Comparison of ENCODE assay signal across 8 cellular contexts in genomic region chr1:169309178-169310166, GRCh38. TPM values are rescaled to one million over a fixed set of nuclear protein-coding genes. Genes with fewer than 3 reads are reported as not detected.
DNase-seq lines count a peak whose midpoint lies in the region; ATAC-seq and TF ChIP-seq lines count a peak whose summit lies in the region.
"Had no signal": no experiment of that assay in that cellular context is flagged by ENCODE, and none has a peak within 500 bp of the region (broad histone marks: within the 10 kb centered on the region; RNA-seq: fewer than 3 reads in every experiment).

No MANE protein-coding gene starts in this region.

- intact Hi-C loops in sigmoid colon (cut with DNase I) = no loop called here

- H3K9me3 ChIP-seq in right atrium auricular region (no peaks in the 10 kb centered on the region), sigmoid colon (no peaks in the 10 kb centered on the region)

- 52 to 63% methylated on average over 7 of the region's 7 CpGs for WGBS in sigmoid colon, 2 donors

- peaks cover 3% of the 10 kb centered on the region for H3K36me3 ChIP-seq in right atrium auricular region
- peaks cover 0 to 8% (median 2%) of the 10 kb centered on the region in 4 donors for H3K36me3 ChIP-seq in sigmoid colon

- H3K4me3 Mint-ChIP-seq in neural crest cell = no peak overlapping the region

- no peaks in the 10 kb centered on the region for H3K4me1 ChIP-seq in right atrium auricular region
- H3K4me1 ChIP-seq in sigmoid colon = no peaks in the 10 kb centered on the region

- H3K4me3 ChIP-seq in right atrium auricular region (no peak overlapping the region), sigmoid colon (peak overlapping the region in 2 of 4 donors; percentile 11 to 13)

- no peaks in the 10 kb centered on the region for H3K27me3 Mint-ChIP-seq in neural crest cell (ENCODE audit: low read depth)

- TF ChIP-seq POLR2A in sigmoid colon (IDR thresholded peaks at IDR 0.05) = no peak

- no peak for TF ChIP-seq EP300 in sigmoid colon (IDR thresholded peaks at IDR 0.05)

- H3K27ac ChIP-seq in right atrium auricular region (no peak overlapping the region), sigmoid colon (no peak overlapping the region)

- H3K9me3 Mint-ChIP-seq in neural crest cell = peaks cover 2% of the 10 kb centered on the region

- H3K27me3 ChIP-seq in right atrium auricular region (no peaks in the 10 kb centered on the region), sigmoid colon (no peaks in the 10 kb centered on the region)

- peaks cover 11% of the 10 kb centered on the region for H3K4me1 Mint-ChIP-seq in neural crest cell

- ATAC-seq in GM18870 (IDR thresholded peaks at IDR 0.05; ENCODE audit: unreplicated experiment) = peak; percentile 66
- peak; percentile 68 for ATAC-seq in HG02610 (IDR thresholded peaks at IDR 0.05; ENCODE audit: unreplicated experiment)
- ATAC-seq in GM21529 (IDR thresholded peaks at IDR 0.05; ENCODE audit: unreplicated experiment) = no peak

- no peak for TF ChIP-seq CTCF in neural crest cell (conservative IDR thresholded peaks at IDR 0.05)
- no peak for TF ChIP-seq CTCF in right atrium auricular region (IDR thresholded peaks at IDR 0.05)
- TF ChIP-seq CTCF in sigmoid colon (IDR thresholded peaks at IDR 0.05) = no peak

- H3K36me3 Mint-ChIP-seq in neural crest cell (ENCODE audit: low read depth) = peaks cover 25% of the 10 kb centered on the region

- DNase-seq in OCI-M2 (lab: John Stamatoyannopoulos, UW; ENCODE audit: unreplicated experiment) (peak; percentile 36), neural crest cell (ENCODE audit: low read depth, low spot score) (no peak), right atrium auricular region (ENCODE audit: low spot score) (no peak), sigmoid colon (no peak)
- DNase-seq: activated CD4-positive, alpha-beta T cell treated with anti-CD3 and anti-CD28 coated beads, Interleukin-2, amount 50 U/mL, for 48 hours had no signal

- peak overlapping the region; percentile 0 for H3K27ac Mint-ChIP-seq in neural crest cell (ENCODE audit: unreplicated experiment)

RNA-seq across cellular contexts. Expression of gene NME7, which starts 58.1 kb away (rescaled TPM):
- total RNA-seq in neural crest cell (25.7 and 28.6 TPM in 2 replicates), right atrium auricular region (10 to 100 TPM in 1 of 2 donors, 1 to 10 TPM in 1; 9.1 to 10.4 TPM), sigmoid colon (10 to 100 TPM; 20.1 to 39.9 (median 32.1) TPM)
- 10 to 100 TPM in 1 of 3 donors, 1 to 10 TPM in 2; 4.4 to 10.9 (median 4.8) TPM for polyA plus RNA-seq in sigmoid colon

RNA-seq across cellular contexts. Expression of gene BLZF1, which starts 58.5 kb away (rescaled TPM):
- 14.2 and 14.7 TPM in 2 replicates for total RNA-seq in neural crest cell
- 10 to 100 TPM; 14.6 to 18.4 TPM for total RNA-seq in right atrium auricular region
- total RNA-seq in sigmoid colon = 10 to 100 TPM; 31.0 to 49.5 (median 38.7) TPM
- polyA plus RNA-seq in sigmoid colon = 10 to 100 TPM in 2 of 3 donors, 1 to 10 TPM in 1; 9.9 to 16.0 (median 13.2) TPM
